8 cellular contexts compared by ENCODE assay signal in genomic region chr6:144285798-144286502, GRCh38. TPM values are rescaled to one million over a fixed set of nuclear protein-coding genes. Genes with fewer than 3 reads are reported as not detected.
DNase-seq lines count a peak whose midpoint lies in the region; ATAC-seq, FAIRE-seq and TF ChIP-seq lines count a peak whose summit lies in the region.

No MANE protein-coding gene starts in this region.

- H3K4me1 ChIP-seq in pancreas: peaks cover 0 to 14% (median 13%) of the 10 kb centered on the region in 3 donors

- H3K27me3 ChIP-seq in pancreas: no peaks in the 10 kb centered on the region

- no peak for TF ChIP-seq CTCF in pancreas (IDR thresholded peaks at IDR 0.05)

- no peaks in the 10 kb centered on the region for H3K9me3 ChIP-seq in pancreas

- peak overlapping the region; percentile 83 to 88 (median 87) for H3K4me3 ChIP-seq in pancreas

- DNase-seq in NCI-H146 (lab: John Stamatoyannopoulos, UW) (peak; percentile 41), NCI-H146 treated with DMSO at 0.1 percent for 48 hours (lab: John Stamatoyannopoulos, UW; ENCODE audit: unreplicated experiment) (no peak), SK-N-DZ (ENCODE audit: low spot score) (peak; percentile 4), amniotic epithelial cell (ENCODE audit: low read depth) (peak; percentile 28), left cardiac atrium (peak; percentile 86), pancreas (peak; percentile 68 to 89 (median 77)), NCI-H2107 treated with DMSO at 0.1 percent for 48 hours (lab: John Stamatoyannopoulos, UW; ENCODE audit: unreplicated experiment) (no peak)

- peak overlapping the region; percentile 90 to 99 (median 94) for H3K27ac ChIP-seq in pancreas

- WGBS in pancreas, 2 donors: 0% methylated on average over 45 to 51 of the region's 51 CpGs

- no peaks in the 10 kb centered on the region for H3K36me3 ChIP-seq in pancreas

- ATAC-seq in HG03045 (IDR thresholded peaks at IDR 0.05; ENCODE audit: unreplicated experiment): peak; percentile 44
- peak; percentile 77 to 80 for ATAC-seq in left cardiac atrium
- ATAC-seq in pancreas: peak; percentile 41 to 66 (median 56)

- no peak for FAIRE-seq in pancreas (lab: Jason Lieb, UNC)

- intact Hi-C loops in left cardiac atrium (cut with DNase I): loop anchor here in 1 of 2 donors (2.0 to 10.0 kb wide), 5 partner anchors 19 to 191 kb away; partner anchors contain the start of gene STX11
- intact Hi-C loops in pancreas (cut with DNase I): loop anchor here in 1 of 3 donors (10.0 kb wide), 1 partner anchor 189 kb away; no protein-coding TSS in a partner anchor

RNA-seq across cellular contexts. Expression of gene UTRN, which starts 0.8 kb away (rescaled TPM):
- polyA plus RNA-seq in SK-N-DZ (2014; cell fraction: cytosol; rRNA removed): 1.1 and 1.8 TPM in 2 replicates
- 0.88 and 1.1 TPM in 2 replicates for polyA plus RNA-seq in SK-N-DZ (2014; cell fraction: nucleus; rRNA removed)
- 10 to 100 TPM; 79.8 to 86.0 TPM for total RNA-seq in left cardiac atrium
- total RNA-seq in pancreas: 100 to 1,000 TPM in 1 of 6 donors, 10 to 100 TPM in 5; 80.6 to 116 (median 84.8) TPM
- polyA plus RNA-seq in pancreas: 10 to 100 TPM in 1 of 2 donors, 1 to 10 TPM in 1; 10.0 to 19.3 TPM

Comparison
In these comparisons a context has a peak if more than half of its experiments do, and no peak if none do; other contexts are left out.
1. DNase-seq: peak in NCI-H146 (single experiment), SK-N-DZ (single experiment), amniotic epithelial cell (single experiment), left cardiac atrium (single experiment) and pancreas (6 of 6); none in NCI-H146 treated with DMSO at 0.1 percent for 48 hours (single experiment) and NCI-H2107 treated with DMSO at 0.1 percent for 48 hours (single experiment).
2. Peak in every context shown above with its lines, with median percentiles within 50 percentile points of each other: ATAC-seq.